In the genomic region with DNA sequence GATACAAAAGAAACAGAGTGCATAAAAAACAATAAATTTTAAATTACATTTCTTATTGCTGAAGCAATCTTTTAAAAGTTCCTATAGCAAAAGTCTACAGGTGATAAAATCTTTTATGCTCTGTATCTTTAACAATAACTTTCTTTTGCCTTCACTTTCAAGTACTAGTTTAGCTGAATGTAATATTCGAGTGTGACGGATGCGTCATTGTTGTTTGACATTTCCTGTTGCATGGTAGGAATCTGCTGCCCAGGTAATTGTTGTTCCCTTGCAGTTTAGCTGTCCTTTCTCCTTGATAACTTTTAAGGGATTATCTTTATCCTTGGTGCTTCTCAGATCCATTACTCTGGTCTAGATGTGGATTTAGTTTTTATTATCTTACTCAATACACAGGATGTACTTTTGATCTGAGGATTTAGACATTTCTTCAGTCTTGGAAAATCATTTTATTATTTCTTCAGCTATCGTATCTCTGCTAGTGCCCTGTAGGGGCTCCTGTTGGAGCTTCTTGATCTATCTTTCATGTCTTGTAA, we compare ENCODE assay signal across 2 cellular contexts.
TF ChIP-seq lines count a peak whose summit lies in the region.

No MANE protein-coding gene starts in this region.

TF ChIP-seq in endothelial cell of umbilical vein, 7 proteins besides CTCF, POLR2A, EP300 and RAD21:
- TF ChIP-seq MYC (IDR thresholded peaks at IDR 0.05; ENCODE audit: low read depth, low read length), result no peak
- no peak for TF ChIP-seq GATA2 (IDR thresholded peaks at IDR 0.05; ENCODE audit: insufficient read depth, insufficient read length, low read depth, low read length)
- TF ChIP-seq JUN (IDR thresholded peaks at IDR 0.05; ENCODE audit: borderline replicate concordance, insufficient read depth, insufficient read length, low read depth), result no peak
- TF ChIP-seq EZH2 (IDR thresholded peaks at IDR 0.05; ENCODE audit: borderline replicate concordance, low read depth, low read length, severe bottlenecking), result no peak
- TF ChIP-seq, protein P1, sequence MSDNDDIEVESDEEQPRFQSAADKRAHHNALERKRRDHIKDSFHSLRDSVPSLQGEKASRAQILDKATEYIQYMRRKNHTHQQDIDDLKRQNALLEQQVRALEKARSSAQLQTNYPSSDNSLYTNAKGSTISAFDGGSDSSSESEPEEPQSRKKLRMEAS (IDR thresholded peaks at IDR 0.05; ENCODE audit: insufficient read depth, insufficient read length), result no peak
- TF ChIP-seq POLR2AphosphoS5 (IDR thresholded peaks at IDR 0.05; ENCODE audit: insufficient read depth, low read depth, low read length), result no peak
- TF ChIP-seq FOS (IDR thresholded peaks at IDR 0.05; ENCODE audit: borderline replicate concordance, insufficient read depth, low read length), result no peak

TF ChIP-seq in SK-N-SH, 30 proteins besides CTCF, POLR2A, EP300 and RAD21 (continued from another document):
- TF ChIP-seq MEF2A (IDR thresholded peaks at IDR 0.05; ENCODE audit: borderline replicate concordance, low read depth) (no peak), YY1 (IDR thresholded peaks at IDR 0.05; ENCODE audit: low read depth) (no peak), FOXM1 (IDR thresholded peaks at IDR 0.05; ENCODE audit: low read depth) (no peak), FOXJ3 (CRISPR knock-in tag; IDR thresholded peaks at IDR 0.05) (no peak), EZH2phosphoT487 (IDR thresholded peaks at IDR 0.05; ENCODE audit: borderline replicate concordance, low read depth) (no peak), MXI1 (IDR thresholded peaks at IDR 0.05; ENCODE audit: low read depth, low read length) (no peak), FOSL2 (IDR thresholded peaks at IDR 0.05; ENCODE audit: borderline replicate concordance, low read depth) (no peak), TCF12 (IDR thresholded peaks at IDR 0.05) (no peak), NFIC (IDR thresholded peaks at IDR 0.05; ENCODE audit: borderline replicate concordance) (no peak)
- TF ChIP-seq, protein P2, sequence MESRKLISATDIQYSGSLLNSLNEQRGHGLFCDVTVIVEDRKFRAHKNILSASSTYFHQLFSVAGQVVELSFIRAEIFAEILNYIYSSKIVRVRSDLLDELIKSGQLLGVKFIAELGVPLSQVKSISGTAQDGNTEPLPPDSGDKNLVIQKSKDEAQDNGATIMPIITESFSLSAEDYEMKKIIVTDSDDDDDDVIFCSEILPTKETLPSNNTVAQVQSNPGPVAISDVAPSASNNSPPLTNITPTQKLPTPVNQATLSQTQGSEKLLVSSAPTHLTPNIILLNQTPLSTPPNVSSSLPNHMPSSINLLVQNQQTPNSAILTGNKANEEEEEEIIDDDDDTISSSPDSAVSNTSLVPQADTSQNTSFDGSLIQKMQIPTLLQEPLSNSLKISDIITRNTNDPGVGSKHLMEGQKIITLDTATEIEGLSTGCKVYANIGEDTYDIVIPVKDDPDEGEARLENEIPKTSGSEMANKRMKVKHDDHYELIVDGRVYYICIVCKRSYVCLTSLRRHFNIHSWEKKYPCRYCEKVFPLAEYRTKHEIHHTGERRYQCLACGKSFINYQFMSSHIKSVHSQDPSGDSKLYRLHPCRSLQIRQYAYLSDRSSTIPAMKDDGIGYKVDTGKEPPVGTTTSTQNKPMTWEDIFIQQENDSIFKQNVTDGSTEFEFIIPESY (IDR thresholded peaks at IDR 0.05; ENCODE audit: borderline replicate concordance, low read depth), result no peak
- TF ChIP-seq, protein P3, sequence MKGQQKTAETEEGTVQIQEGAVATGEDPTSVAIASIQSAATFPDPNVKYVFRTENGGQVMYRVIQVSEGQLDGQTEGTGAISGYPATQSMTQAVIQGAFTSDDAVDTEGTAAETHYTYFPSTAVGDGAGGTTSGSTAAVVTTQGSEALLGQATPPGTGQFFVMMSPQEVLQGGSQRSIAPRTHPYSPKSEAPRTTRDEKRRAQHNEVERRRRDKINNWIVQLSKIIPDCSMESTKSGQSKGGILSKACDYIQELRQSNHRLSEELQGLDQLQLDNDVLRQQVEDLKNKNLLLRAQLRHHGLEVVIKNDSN (IDR thresholded peaks at IDR 0.05; ENCODE audit: borderline replicate concordance, low read depth), result no peak
- TF ChIP-seq, protein P4, sequence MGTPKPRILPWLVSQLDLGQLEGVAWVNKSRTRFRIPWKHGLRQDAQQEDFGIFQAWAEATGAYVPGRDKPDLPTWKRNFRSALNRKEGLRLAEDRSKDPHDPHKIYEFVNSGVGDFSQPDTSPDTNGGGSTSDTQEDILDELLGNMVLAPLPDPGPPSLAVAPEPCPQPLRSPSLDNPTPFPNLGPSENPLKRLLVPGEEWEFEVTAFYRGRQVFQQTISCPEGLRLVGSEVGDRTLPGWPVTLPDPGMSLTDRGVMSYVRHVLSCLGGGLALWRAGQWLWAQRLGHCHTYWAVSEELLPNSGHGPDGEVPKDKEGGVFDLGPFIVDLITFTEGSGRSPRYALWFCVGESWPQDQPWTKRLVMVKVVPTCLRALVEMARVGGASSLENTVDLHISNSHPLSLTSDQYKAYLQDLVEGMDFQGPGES (IDR thresholded peaks at IDR 0.05; ENCODE audit: low read depth, low read length), result no peak
- TF ChIP-seq, protein P5, sequence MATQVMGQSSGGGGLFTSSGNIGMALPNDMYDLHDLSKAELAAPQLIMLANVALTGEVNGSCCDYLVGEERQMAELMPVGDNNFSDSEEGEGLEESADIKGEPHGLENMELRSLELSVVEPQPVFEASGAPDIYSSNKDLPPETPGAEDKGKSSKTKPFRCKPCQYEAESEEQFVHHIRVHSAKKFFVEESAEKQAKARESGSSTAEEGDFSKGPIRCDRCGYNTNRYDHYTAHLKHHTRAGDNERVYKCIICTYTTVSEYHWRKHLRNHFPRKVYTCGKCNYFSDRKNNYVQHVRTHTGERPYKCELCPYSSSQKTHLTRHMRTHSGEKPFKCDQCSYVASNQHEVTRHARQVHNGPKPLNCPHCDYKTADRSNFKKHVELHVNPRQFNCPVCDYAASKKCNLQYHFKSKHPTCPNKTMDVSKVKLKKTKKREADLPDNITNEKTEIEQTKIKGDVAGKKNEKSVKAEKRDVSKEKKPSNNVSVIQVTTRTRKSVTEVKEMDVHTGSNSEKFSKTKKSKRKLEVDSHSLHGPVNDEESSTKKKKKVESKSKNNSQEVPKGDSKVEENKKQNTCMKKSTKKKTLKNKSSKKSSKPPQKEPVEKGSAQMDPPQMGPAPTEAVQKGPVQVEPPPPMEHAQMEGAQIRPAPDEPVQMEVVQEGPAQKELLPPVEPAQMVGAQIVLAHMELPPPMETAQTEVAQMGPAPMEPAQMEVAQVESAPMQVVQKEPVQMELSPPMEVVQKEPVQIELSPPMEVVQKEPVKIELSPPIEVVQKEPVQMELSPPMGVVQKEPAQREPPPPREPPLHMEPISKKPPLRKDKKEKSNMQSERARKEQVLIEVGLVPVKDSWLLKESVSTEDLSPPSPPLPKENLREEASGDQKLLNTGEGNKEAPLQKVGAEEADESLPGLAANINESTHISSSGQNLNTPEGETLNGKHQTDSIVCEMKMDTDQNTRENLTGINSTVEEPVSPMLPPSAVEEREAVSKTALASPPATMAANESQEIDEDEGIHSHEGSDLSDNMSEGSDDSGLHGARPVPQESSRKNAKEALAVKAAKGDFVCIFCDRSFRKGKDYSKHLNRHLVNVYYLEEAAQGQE (IDR thresholded peaks at IDR 0.05; ENCODE audit: low read depth, low read length), result no peak
- TF ChIP-seq, protein P6, sequence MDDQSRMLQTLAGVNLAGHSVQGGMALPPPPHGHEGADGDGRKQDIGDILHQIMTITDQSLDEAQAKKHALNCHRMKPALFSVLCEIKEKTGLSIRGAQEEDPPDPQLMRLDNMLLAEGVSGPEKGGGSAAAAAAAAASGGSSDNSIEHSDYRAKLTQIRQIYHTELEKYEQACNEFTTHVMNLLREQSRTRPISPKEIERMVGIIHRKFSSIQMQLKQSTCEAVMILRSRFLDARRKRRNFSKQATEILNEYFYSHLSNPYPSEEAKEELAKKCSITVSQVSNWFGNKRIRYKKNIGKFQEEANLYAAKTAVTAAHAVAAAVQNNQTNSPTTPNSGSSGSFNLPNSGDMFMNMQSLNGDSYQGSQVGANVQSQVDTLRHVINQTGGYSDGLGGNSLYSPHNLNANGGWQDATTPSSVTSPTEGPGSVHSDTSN (IDR thresholded peaks at IDR 0.05), result no peak
